27 cellular contexts compared by ENCODE assay signal in genomic region chr11:27193434-27194225, GRCh38.
"Had no signal": no experiment of that assay in that cellular context is flagged by ENCODE, and none has a peak within 500 bp of the region (broad histone marks: within the 10 kb centered on the region; RNA-seq: fewer than 3 reads in every experiment).

No MANE protein-coding gene starts in this region.

- H3K27me3 ChIP-seq: dorsolateral prefrontal cortex, esophagus squamous epithelium, right atrium auricular region, spleen, tibial nerve, upper lobe of left lung had no signal

- H3K4me3 Mint-ChIP-seq: immature natural killer cell; memory B cell; naive B cell; natural killer cell treated with Interleukin-12 subunit alpha and Interleukin-12 subunit beta and Interleukin-15 and Interleukin-18, amount 100 ng/mL, for 72 hours; stimulated activated memory B cell treated with anti-CD40 and anti-IgM and Interleukin-4, amounts not matched to agents 10 μg/mL and 1 μg/mL and 100 μg/mL, for 72 hours had no signal

- H3K4me1 Mint-ChIP-seq: immature natural killer cell; memory B cell; naive B cell; stimulated activated memory B cell treated with anti-CD40 and anti-IgM and Interleukin-4, amounts not matched to agents 10 μg/mL and 1 μg/mL and 100 μg/mL, for 72 hours had no signal

- FAIRE-seq: colon, keratinocyte, urothelium cell line had no signal

- DNase-seq: dorsolateral prefrontal cortex; effector CD4-positive, alpha-beta T cell; esophagus squamous epithelium; foreskin melanocyte; hypothalamus; immature natural killer cell; naive B cell; nucleus accumbens; spleen; stimulated activated CD4-positive, alpha-beta T cell treated with anti-CD3 and anti-CD28 coated beads, Interleukin-4, amount 100 ng/mL, for 4 hours; stimulated activated naive CD8-positive, alpha-beta T cell treated with anti-CD3 and anti-CD28 coated beads, Interleukin-15, Interleukin-2, amounts not matched to agents 100 U/mL and 50 U/mL, for 24 hours; substantia nigra; upper lobe of left lung had no signal

- H3K27ac Mint-ChIP-seq: immature natural killer cell; memory B cell; naive B cell; natural killer cell treated with Interleukin-12 subunit alpha and Interleukin-12 subunit beta and Interleukin-15 and Interleukin-18, amount 100 ng/mL, for 72 hours; stimulated activated memory B cell treated with anti-CD40 and anti-IgM and Interleukin-4, amounts not matched to agents 10 μg/mL and 1 μg/mL and 100 μg/mL, for 72 hours had no signal

- ATAC-seq: left lobe of liver; natural killer cell treated with Interleukin-12 subunit alpha and Interleukin-12 subunit beta and Interleukin-15 and Interleukin-18, amount 100 ng/mL, for 72 hours; sciatic nerve; stimulated activated memory B cell treated with anti-CD40 and anti-IgM and Interleukin-4, amounts not matched to agents 10 μg/mL and 1 μg/mL and 100 μg/mL, for 72 hours; stimulated activated naive CD8-positive, alpha-beta T cell treated with anti-CD3 and anti-CD28 coated beads, Interleukin-15, Interleukin-2, amounts not matched to agents 100 U/mL and 50 U/mL, for 24 hours had no signal

- H3K36me3 ChIP-seq: esophagus squamous epithelium, prostate gland, right atrium auricular region, spleen, thoracic aorta, tibial nerve, upper lobe of left lung had no signal

- H3K27ac ChIP-seq: dorsolateral prefrontal cortex, epithelial cell of prostate, esophagus squamous epithelium, prostate gland, right atrium auricular region, spleen, thoracic aorta, tibial nerve, upper lobe of left lung had no signal

- H3K9me3 ChIP-seq: esophagus squamous epithelium, prostate gland, right atrium auricular region, spleen, thoracic aorta, tibial nerve, upper lobe of left lung had no signal

- H3K4me3 ChIP-seq: dorsolateral prefrontal cortex, esophagus squamous epithelium, lung, prostate gland, right atrium auricular region, spleen, thoracic aorta, tibial nerve, upper lobe of left lung had no signal

- H3K9me3 Mint-ChIP-seq: immature natural killer cell; memory B cell; naive B cell; natural killer cell treated with Interleukin-12 subunit alpha and Interleukin-12 subunit beta and Interleukin-15 and Interleukin-18, amount 100 ng/mL, for 72 hours; stimulated activated memory B cell treated with anti-CD40 and anti-IgM and Interleukin-4, amounts not matched to agents 10 μg/mL and 1 μg/mL and 100 μg/mL, for 72 hours had no signal

- H3K36me3 Mint-ChIP-seq: immature natural killer cell; memory B cell; naive B cell; natural killer cell treated with Interleukin-12 subunit alpha and Interleukin-12 subunit beta and Interleukin-15 and Interleukin-18, amount 100 ng/mL, for 72 hours; stimulated activated memory B cell treated with anti-CD40 and anti-IgM and Interleukin-4, amounts not matched to agents 10 μg/mL and 1 μg/mL and 100 μg/mL, for 72 hours had no signal

- H3K4me1 ChIP-seq: prostate gland, right atrium auricular region, upper lobe of left lung had no signal
